ENCODE assay signal across 8 cellular contexts in genomic region chr20:56693217-56693616, GRCh38.
"Had no signal": no experiment of that assay in that cellular context is flagged by ENCODE, and none has a peak within 500 bp of the region (broad histone marks: within the 10 kb centered on the region; RNA-seq: fewer than 3 reads in every experiment).

No MANE protein-coding gene starts in this region.

- H3K27ac ChIP-seq: GM23248, KMS-11 had no signal

- FAIRE-seq: H54 had no signal

- H3K4me2 ChIP-seq: KMS-11 had no signal

- DNase-seq: GM23248, GOT3, H9, HCEC 1CT, IMR-90, KBM-7 had no signal

- H3K9ac ChIP-seq: GM23248, KMS-11 had no signal

- H3K4me3 ChIP-seq: GM23248 had no signal

- H2AFZ ChIP-seq: GM23248 had no signal
